ENCODE assay signal across 17 cellular contexts in the genomic region with DNA sequence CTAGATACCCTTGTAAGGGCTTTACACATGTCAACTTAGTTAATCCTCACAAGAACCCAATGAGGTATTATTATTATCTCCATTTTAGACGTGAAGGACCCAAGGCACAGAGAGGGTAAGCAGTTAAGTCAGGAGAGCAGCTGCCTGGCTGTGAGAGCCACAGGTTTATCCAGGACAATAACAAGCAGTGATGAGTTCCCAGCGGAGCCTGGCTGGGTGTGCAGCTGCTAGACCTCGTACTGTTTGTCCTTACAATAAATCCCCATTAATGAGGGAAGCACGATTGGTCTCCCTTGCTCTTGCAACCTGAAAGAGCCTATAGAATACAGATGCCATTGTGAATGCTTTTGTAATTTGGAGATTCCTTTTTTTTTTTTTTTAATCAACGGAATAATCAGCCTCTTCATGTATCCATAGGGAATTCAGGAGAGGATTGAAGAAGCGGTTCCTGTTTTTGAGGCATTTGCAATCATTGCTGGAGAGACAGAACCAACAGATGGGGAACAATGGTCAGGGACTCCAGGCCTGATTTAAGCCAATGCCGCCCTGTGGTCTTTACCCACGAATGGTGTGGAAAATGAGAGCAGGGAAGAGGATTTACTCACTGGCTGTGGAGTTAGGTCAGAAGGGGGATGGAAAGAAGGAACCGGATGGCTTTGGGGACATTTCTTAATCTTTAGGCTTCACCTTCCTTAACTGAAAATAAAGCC. TPM values are rescaled to one million over a fixed set of nuclear protein-coding genes. Genes with fewer than 3 reads are reported as not detected.
DNase-seq lines count a peak whose midpoint lies in the region; ATAC-seq, FAIRE-seq and TF ChIP-seq lines count a peak whose summit lies in the region.
"Had no signal": no experiment of that assay in that cellular context is flagged by ENCODE, and none has a peak within 500 bp of the region (broad histone marks: within the 10 kb centered on the region; RNA-seq: fewer than 3 reads in every experiment).

No MANE protein-coding gene starts in this region.

- WGBS in H1 (ENCODE audit: extremely low coverage in 1 of 2, insufficient coverage in 1 of 2, insufficient read length in 1 of 2, insufficient replicate concordance in 2 of 2, low coverage in 1 of 2, low lambda C conversion rate in 2 of 2, missing lambda C conversion rate in 1 of 2), 2 experiments = 87% methylated on average over 8 of the region's 9 CpGs; no CpG with 5 or more reads in 1 of the 2 experiments
- 90% methylated on average over 9 of the region's 9 CpGs for WGBS in upper lobe of left lung, 2 donors
- 66 to 70% methylated on average over 9 of the region's 9 CpGs for WGBS in GM23248 (ENCODE audit: low coverage in 1 of 2, low lambda C conversion rate in 2 of 2, missing lambda C conversion rate in 2 of 2), 2 experiments
- 75 to 79% methylated on average over 9 of the region's 9 CpGs for WGBS in aorta, 2 donors

- H3K14ac ChIP-seq in H1 (ENCODE audit: insufficient read length) = no peak overlapping the region

- no peak overlapping the region for H2BK12ac ChIP-seq in H1 (ENCODE audit: low read depth, low read length)

- H3K9me2 ChIP-seq in GM23248 (ENCODE audit: insufficient read depth) = no peaks in the 10 kb centered on the region

- no peak for TF ChIP-seq EP300 in H1 (IDR thresholded peaks at IDR 0.05; ENCODE audit: borderline replicate concordance in 1 of 2, low read depth in 2 of 2, low read length in 2 of 2)
- no peak for TF ChIP-seq EP300 in upper lobe of left lung (IDR thresholded peaks at IDR 0.05)

- FAIRE-seq in H1 (lab: Jason Lieb, UNC) = no peak

- no peak for TF ChIP-seq RAD21 in H1 (IDR thresholded peaks at IDR 0.05 in 1 of 2, conservative IDR thresholded peaks at IDR 0.05 in 1 of 2; ENCODE audit: low read depth in 2 of 2, low read length in 2 of 2)

- peaks cover 0 to 3% (median 1%) of the 10 kb centered on the region in 4 experiments; a peak in 3 of 7 replicates for H3K4me1 ChIP-seq in H1 (replicated peaks in 1 of 4; ENCODE audit: control insufficient read depth in 3 of 4, insufficient read depth in 4 of 4, low read length in 3 of 4)
- H3K4me1 ChIP-seq in upper lobe of left lung = peaks cover 0 to 16% (median 11%) of the 10 kb centered on the region in 4 donors
- peaks cover 7% of the 10 kb centered on the region; the same call in 1 of the 2 replicates for H3K4me1 ChIP-seq in GM23248 (ENCODE audit: insufficient read depth)
- no peaks in the 10 kb centered on the region for H3K4me1 ChIP-seq in aorta (ENCODE audit: control insufficient read depth in 1 of 2, insufficient read depth in 2 of 2, low read length in 2 of 2)

- H3K9me3 ChIP-seq in H1 (ENCODE audit: insufficient read depth in 2 of 2, low read depth in 1 of 2, low read length in 1 of 2) = no peaks in the 10 kb centered on the region
- H3K9me3 ChIP-seq in upper lobe of left lung = no peaks in the 10 kb centered on the region
- H3K9me3 ChIP-seq in GM23248 (ENCODE audit: low read depth) = no peaks in the 10 kb centered on the region
- no peaks in the 10 kb centered on the region for H3K9me3 ChIP-seq in aorta (ENCODE audit: control insufficient read depth, low read length)
- H3K9me3 ChIP-seq: lower lobe of right lung had no signal

- H3K4me3 ChIP-seq in H1 (ENCODE audit: extremely low read depth in 1 of 4, insufficient read depth in 2 of 4, low read depth in 3 of 4, low read length in 4 of 4) (no peak overlapping the region), upper lobe of left lung (no peak overlapping the region), GM23248 (no peak overlapping the region), aorta (ENCODE audit: low read length in 2 of 2) (no peak overlapping the region)
- H3K4me3 ChIP-seq: lower lobe of right lung, skin epidermis had no signal

- H4K20me1 ChIP-seq in H1 (replicated peaks in 1 of 2; ENCODE audit: control insufficient read depth in 1 of 2, insufficient read depth in 2 of 2, low read length in 2 of 2) (no peaks in the 10 kb centered on the region), GM23248 (ENCODE audit: insufficient read depth) (no peaks in the 10 kb centered on the region)

- H3K56ac ChIP-seq in H1 (replicated peaks; ENCODE audit: insufficient read length, low read depth, low read length) = no peak overlapping the region

- peak; percentile 46 for DNase-seq in DMS53 (lab: John Stamatoyannopoulos, UW)
- no peak for DNase-seq in DMS53 treated with DMSO at 0.1 percent for 48 hours (lab: John Stamatoyannopoulos, UW; ENCODE audit: unreplicated experiment)
- DNase-seq in NCI-H510A (lab: John Stamatoyannopoulos, UW) = peak; percentile 47
- no peak for DNase-seq in H1 (ENCODE audit: low read depth in 1 of 2, low spot score in 2 of 2)
- DNase-seq in amniotic stem cell (lab: John Stamatoyannopoulos, UW) = no peak
- DNase-seq in upper lobe of left lung = no peak
- DNase-seq in GM23248 = no peak
- no peak for DNase-seq in aorta
- DNase-seq: activated CD4-positive, alpha-beta memory T cell treated with anti-CD3 and anti-CD28 coated beads, Interleukin-2, amount 10 ng/mL, durations not matched to agents 7 days and 5 days; CD8-positive, alpha-beta memory T cell; dorsolateral prefrontal cortex; lower lobe of right lung; stimulated activated naive CD8-positive, alpha-beta T cell treated with anti-CD3 and anti-CD28 coated beads, Interleukin-15, amount 100 ng/mL, for 72 hours had no signal

- H2BK120ac ChIP-seq in H1 (replicated peaks; ENCODE audit: low read depth, low read length) = no peak overlapping the region

- no peak overlapping the region for H4K8ac ChIP-seq in H1 (ENCODE audit: extremely low read depth, insufficient read depth, low read length)

- no peak overlapping the region for H2BK5ac ChIP-seq in H1 (ENCODE audit: low read depth, low read length)

- H2AFZ ChIP-seq in H1 (ENCODE audit: low read length) = peak overlapping the region; percentile 52; the same call in 1 of the 2 replicates
- H2AFZ ChIP-seq in GM23248 = no peak overlapping the region

- no peak overlapping the region for H4K5ac ChIP-seq in H1 (ENCODE audit: insufficient read length, low read depth, low read length)

- no peak overlapping the region for H3K4ac ChIP-seq in H1 (replicated peaks; ENCODE audit: insufficient read length, low read depth, low read length)

- intact Hi-C loops in aorta (cut with DNase I) = no loop called here

- H2AK5ac ChIP-seq in H1 (ENCODE audit: low read depth, low read length) = no peak overlapping the region

- CTCF ChIA-PET in H1 (lab: Charles Lee; ENCODE audit: partially characterized antibody) = interaction anchor here (0.6 to 1.9 kb wide), 5 partner anchors 38 to 217 kb away, joined by 3 to 6 read pairs (median 4); partner anchors contain the start of gene PON2

- TF ChIP-seq CTCF in H1 (IDR thresholded peaks at IDR 0.05; ENCODE audit: control extremely low read depth in 1 of 3, insufficient read depth in 1 of 3, low read depth in 1 of 3, low read length in 3 of 3) (no peak), upper lobe of left lung (IDR thresholded peaks at IDR 0.05) (no peak)

- H3K27ac ChIP-seq in H1 (ENCODE audit: low read depth, low read length) = no peak overlapping the region
- H3K27ac ChIP-seq in upper lobe of left lung = no peak overlapping the region
- no peak overlapping the region for H3K27ac ChIP-seq in GM23248
- H3K27ac ChIP-seq in aorta (ENCODE audit: low read depth in 1 of 2, low read length in 2 of 2) = no peak overlapping the region
- H3K27ac ChIP-seq: 22Rv1, KMS-11, lower lobe of right lung, skin epidermis had no signal

- H3K79me2 ChIP-seq in H1 (ENCODE audit: control insufficient read depth in 1 of 2, insufficient read depth in 2 of 2, low read length in 2 of 2) = no peaks in the 10 kb centered on the region
- H3K79me2 ChIP-seq in GM23248 (ENCODE audit: insufficient read depth) = no peaks in the 10 kb centered on the region

- H4K91ac ChIP-seq in H1 (replicated peaks; ENCODE audit: insufficient read length, low read length) = no peak overlapping the region

- TF ChIP-seq POLR2A in H1 (IDR thresholded peaks at IDR 0.05; ENCODE audit: control extremely low read depth in 1 of 2, low read depth in 2 of 2, low read length in 2 of 2) = no peak
- TF ChIP-seq POLR2A in upper lobe of left lung (IDR thresholded peaks at IDR 0.05) = no peak

- H3K9ac ChIP-seq in H1 (replicated peaks in 1 of 4; ENCODE audit: extremely low read depth in 1 of 4, low read depth in 3 of 4, low read length in 3 of 4) (no peak overlapping the region), GM23248 (no peak overlapping the region)
- H3K9ac ChIP-seq: KMS-11 had no signal

- in situ Hi-C loops in GM23248 (cut with MboI) = no loop called here

- POLR2A ChIA-PET in H1 (lab: Charles Lee; ENCODE audit: partially characterized antibody) = interaction anchor here (0.6 to 1.1 kb wide), 2 partner anchors 38 to 39 kb away, joined by 3 read pairs; partner anchors contain the start of gene PON2

- no peaks in the 10 kb centered on the region; the same call in 1 of the 2 replicates for H3F3A ChIP-seq in GM23248 (ENCODE audit: insufficient read depth)

- H3K79me1 ChIP-seq in H1 (ENCODE audit: low read depth, low read length) = no peaks in the 10 kb centered on the region

- H2BK20ac ChIP-seq in H1 (ENCODE audit: low read length) = no peak overlapping the region

- no peaks in the 10 kb centered on the region; the same call in 1 of the 2 replicates for H3K23me2 ChIP-seq in H1 (ENCODE audit: low read depth, low read length)

- no peak overlapping the region for H3K18ac ChIP-seq in H1 (ENCODE audit: extremely low read depth, low read length)

- H3K27me3 ChIP-seq in H1 (replicated peaks in 1 of 4; ENCODE audit: control insufficient read depth in 3 of 4, extremely low read depth in 1 of 4, insufficient read depth in 3 of 4, low read length in 3 of 4) = no peaks in the 10 kb centered on the region
- no peaks in the 10 kb centered on the region for H3K27me3 ChIP-seq in upper lobe of left lung
- H3K27me3 ChIP-seq in GM23248 (replicated peaks; ENCODE audit: insufficient read depth) = no peaks in the 10 kb centered on the region
- H3K27me3 ChIP-seq in aorta (ENCODE audit: control insufficient read depth in 1 of 2, insufficient read depth in 2 of 2, low read length in 1 of 2) = no peaks in the 10 kb centered on the region
- H3K27me3 ChIP-seq: dorsolateral prefrontal cortex had no signal

- no peak overlapping the region for H2BK15ac ChIP-seq in H1 (ENCODE audit: low read length)

- H3K4me2 ChIP-seq in H1 (ENCODE audit: insufficient read depth in 1 of 2, low read depth in 2 of 2, low read length in 2 of 2) = no peak overlapping the region
- no peak overlapping the region for H3K4me2 ChIP-seq in GM23248 (ENCODE audit: unreplicated experiment)
- H3K4me2 ChIP-seq: KMS-11 had no signal

- ATAC-seq in upper lobe of left lung (ENCODE audit: low FRiP score in 2 of 2) = no peak
- ATAC-seq in aorta (ENCODE audit: low FRiP score) = no peak
- ATAC-seq: lower lobe of right lung; stimulated activated naive CD8-positive, alpha-beta T cell treated with anti-CD3 and anti-CD28 coated beads, Interleukin-15, amount 100 ng/mL, for 72 hours had no signal

- H3K23ac ChIP-seq in H1 (ENCODE audit: insufficient read length) = no peak overlapping the region

- H3K36me3 ChIP-seq in H1 (ENCODE audit: control insufficient read depth in 2 of 4, insufficient read depth in 4 of 4, low read length in 3 of 4) = no peaks in the 10 kb centered on the region
- no peaks in the 10 kb centered on the region for H3K36me3 ChIP-seq in upper lobe of left lung
- H3K36me3 ChIP-seq in GM23248 (ENCODE audit: low read depth) = no peaks in the 10 kb centered on the region
- no peaks in the 10 kb centered on the region for H3K36me3 ChIP-seq in aorta (ENCODE audit: control insufficient read depth in 1 of 2, insufficient read depth in 2 of 2, low read length in 1 of 2)
- H3K36me3 ChIP-seq: lower lobe of right lung had no signal

RNA-seq across cellular contexts. Expression of gene ASB4, which starts 12.3 kb away (rescaled TPM):
- total RNA-seq in H1 (2021; fragmentation: NEBNext Ultra II Directional; extraction: Animal tissue kit (Norgen Biotek cat#: 25700)) = not detected in 2 replicates
- polyA plus RNA-seq in H1 (2011; rRNA removed) = not detected in 2 replicates
- polyA plus RNA-seq in H1 (2011; cell fraction: cytosol; rRNA removed) = not detected
- polyA plus RNA-seq in H1 (2011; cell fraction: nucleus; rRNA removed) = not detected
- polyA plus RNA-seq in H1 (2012, experiment 1 of 2) = not detected in 4 replicates
- polyA plus RNA-seq in H1 (2012, experiment 2 of 2) = not detected
- polyA plus RNA-seq in H1 (2013, experiment 1 of 2) = not detected
- polyA plus RNA-seq in H1 (2013, experiment 2 of 2) = not detected
- polyA minus RNA-seq in H1 (2011; rRNA and poly(A)+ RNA removed) = not detected in 2 replicates
- polyA minus RNA-seq in H1 (2011; cell fraction: cytosol; rRNA and poly(A)+ RNA removed) = not detected
- not detected for polyA minus RNA-seq in H1 (2011; cell fraction: nucleus; rRNA and poly(A)+ RNA removed)
- total RNA-seq in upper lobe of left lung = 1 to 10 TPM in 3 of 6 donors, under 1 TPM in 2, not detected in 1; 0.20 to 2.4 (median 1.0) TPM
- total RNA-seq in GM23248 (2014; rRNA removed; shearing (Covaris generic)) = not detected in 2 replicates
- polyA plus RNA-seq in GM23248 (2016; fragmentation: Nextera tagmentation; extraction: Ambion mirVana) = not detected in 2 replicates
- not detected for total RNA-seq in aorta
- polyA plus RNA-seq in aorta = not detected
- total RNA-seq: activated CD4-positive, alpha-beta memory T cell treated with anti-CD3 and anti-CD28 coated beads, Interleukin-2, amount 10 ng/mL, durations not matched to agents 7 days and 5 days; CD8-positive, alpha-beta memory T cell; H4 had no signal
- polyA plus RNA-seq: CD8-positive, alpha-beta memory T cell had no signal

RNA-seq across cellular contexts. Expression of gene PON2, which starts 38.6 kb away (rescaled TPM):
- 27.5 and 31.0 TPM in 2 replicates for total RNA-seq in H1 (2021; fragmentation: NEBNext Ultra II Directional; extraction: Animal tissue kit (Norgen Biotek cat#: 25700))
- polyA plus RNA-seq in H1 (2011; rRNA removed) (12.7 and 20.6 TPM in 2 replicates), GM23248 (2016; fragmentation: Nextera tagmentation; extraction: Ambion mirVana) (89.1 and 99.7 TPM in 2 replicates), aorta (10 to 100 TPM; 27.9 to 60.3 TPM)
- 20.2 TPM for polyA plus RNA-seq in H1 (2011; cell fraction: cytosol; rRNA removed)
- polyA plus RNA-seq in H1 (2011; cell fraction: nucleus; rRNA removed) = 16.1 TPM
- polyA plus RNA-seq in H1 (2012, experiment 1 of 2) = 20.6 to 32.3 TPM (median 24.0 TPM) in 4 replicates
- polyA plus RNA-seq in H1 (2012, experiment 2 of 2) = 3.5 TPM
- 37.2 TPM for polyA plus RNA-seq in H1 (2013, experiment 1 of 2)
- 40.0 TPM for polyA plus RNA-seq in H1 (2013, experiment 2 of 2)
- polyA minus RNA-seq in H1 (2011; rRNA and poly(A)+ RNA removed) = 12.2 and 22.0 TPM in 2 replicates
- 11.6 TPM for polyA minus RNA-seq in H1 (2011; cell fraction: cytosol; rRNA and poly(A)+ RNA removed)
- 36.2 TPM for polyA minus RNA-seq in H1 (2011; cell fraction: nucleus; rRNA and poly(A)+ RNA removed)
- total RNA-seq in upper lobe of left lung (100 to 1,000 TPM; 128 to 476 (median 197) TPM), aorta (10 to 100 TPM; 44.3 to 59.4 TPM)
- 60.7 and 65.6 TPM in 2 replicates for total RNA-seq in GM23248 (2014; rRNA removed; shearing (Covaris generic))

Comparison
In these comparisons a context has a peak if more than half of its experiments do, and no peak if none do; other contexts are left out.
1. DNase-seq: peak in DMS53 (single experiment) and NCI-H510A (single experiment); none in DMS53 treated with DMSO at 0.1 percent for 48 hours (single experiment), H1 (0 of 2), amniotic stem cell (single experiment), upper lobe of left lung (0 of 2), GM23248 (single experiment) and aorta (0 of 2).